ENCODE assay signal across 15 cellular contexts in the genomic region with DNA sequence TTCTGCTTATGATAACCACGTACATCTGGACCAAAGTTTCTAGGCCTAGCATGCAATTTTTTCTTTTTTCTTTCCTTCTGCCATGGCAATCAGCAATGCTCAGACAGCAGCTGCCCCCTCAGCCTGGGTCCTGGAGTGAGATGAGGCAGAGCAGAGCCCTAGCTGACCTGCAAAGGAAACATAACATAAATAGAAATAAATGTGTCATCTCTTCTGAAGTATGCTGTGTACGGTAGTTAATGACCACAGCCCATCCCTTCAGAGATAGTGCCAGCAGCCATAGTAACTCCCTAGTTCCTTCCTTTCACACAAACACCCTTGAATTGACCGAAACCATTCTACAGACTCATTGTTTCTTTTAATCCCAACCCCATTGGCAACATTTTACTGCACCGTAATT. TPM values are rescaled to one million over a fixed set of nuclear protein-coding genes. Genes with fewer than 3 reads are reported as not detected.
A peak's percentile ranks its signal among the peaks of the same experiment; 100 is the strongest.
DNase-seq lines count a peak whose midpoint lies in the region; ATAC-seq and TF ChIP-seq lines count a peak whose summit lies in the region.
"Had no signal": no experiment of that assay in that cellular context is flagged by ENCODE, and none has a peak within 500 bp of the region (broad histone marks: within the 10 kb centered on the region; RNA-seq: fewer than 3 reads in every experiment).

No MANE protein-coding gene starts in this region.

- dilution Hi-C loops in mammary epithelial cell (cut with HindIII; ENCODE audit: low sequenced_read_pairs): no loop called here

- H3K4me3 ChIP-seq in mammary epithelial cell (replicated peaks in 1 of 3; ENCODE audit: insufficient read depth in 1 of 3, low read depth in 2 of 3, low read length in 3 of 3): no peak overlapping the region
- H3K4me3 ChIP-seq: vagina had no signal

- H3K27me3 Mint-ChIP-seq in stimulated activated naive CD8-positive, alpha-beta T cell treated with anti-CD3 and anti-CD28 coated beads, Interleukin-15, Interleukin-2, amounts not matched to agents 100 ng/mL and 50 ng/mL, for 24 hours: no peaks in the 10 kb centered on the region
- peaks cover 3 to 15% (median 5%) of the 10 kb centered on the region in 3 donors for H3K27me3 Mint-ChIP-seq in immature natural killer cell (ENCODE audit: low read depth in 3 of 3)
- H3K27me3 Mint-ChIP-seq: activated CD8-positive, alpha-beta memory T cell treated with anti-CD3 and anti-CD28 coated beads, Interleukin-2, amount 10 ng/mL, durations not matched to agents 7 days and 5 days had no signal

- intact Hi-C loops in mammary epithelial cell (cut with micrococcal nuclease): no loop called here

- BruUV-seq in mammary epithelial cell (replicated peaks; lab: Mats Ljungman, UMichigan): no TSS peak

- in situ Hi-C loops in mammary epithelial cell (cut with MboI; ENCODE audit: low sequenced_read_pairs in 2 of 2): no loop called here

- peak overlapping the region; percentile 22 for H3K4me3 Mint-ChIP-seq in stimulated activated naive CD8-positive, alpha-beta T cell treated with anti-CD3 and anti-CD28 coated beads, Interleukin-15, Interleukin-2, amounts not matched to agents 100 ng/mL and 50 ng/mL, for 24 hours
- peak overlapping the region; percentile 72 to 84 (median 80) for H3K4me3 Mint-ChIP-seq in immature natural killer cell
- H3K4me3 Mint-ChIP-seq: activated CD8-positive, alpha-beta memory T cell treated with anti-CD3 and anti-CD28 coated beads, Interleukin-2, amount 10 ng/mL, durations not matched to agents 7 days and 5 days; nephron had no signal

- 69% methylated on average over 4 of the region's 4 CpGs for WGBS in mammary epithelial cell (ENCODE audit: low coverage, missing lambda C conversion rate)

- H3K27me3 ChIP-seq in mammary epithelial cell (ENCODE audit: insufficient read depth, low read length): no peaks in the 10 kb centered on the region
- H3K27me3 ChIP-seq: vagina had no signal

- H3K36me3 ChIP-seq in mammary epithelial cell (ENCODE audit: insufficient read depth, low read length): no peaks in the 10 kb centered on the region
- H3K36me3 ChIP-seq: vagina had no signal

- H3K36me3 Mint-ChIP-seq in stimulated activated naive CD8-positive, alpha-beta T cell treated with anti-CD3 and anti-CD28 coated beads, Interleukin-15, Interleukin-2, amounts not matched to agents 100 ng/mL and 50 ng/mL, for 24 hours (ENCODE audit: low read depth): no peaks in the 10 kb centered on the region
- H3K36me3 Mint-ChIP-seq in immature natural killer cell: no peaks in the 10 kb centered on the region
- H3K36me3 Mint-ChIP-seq: activated CD8-positive, alpha-beta memory T cell treated with anti-CD3 and anti-CD28 coated beads, Interleukin-2, amount 10 ng/mL, durations not matched to agents 7 days and 5 days had no signal

- CTCF ChIA-PET in mammary epithelial cell (lab: Charles Lee; ENCODE audit: low non-redundant PET): no interaction called here

- H2AFZ ChIP-seq in mammary epithelial cell (ENCODE audit: low read depth, low read length): no peak overlapping the region

- no peak for ATAC-seq in stimulated activated naive CD8-positive, alpha-beta T cell treated with anti-CD3 and anti-CD28 coated beads, Interleukin-15, Interleukin-2, amounts not matched to agents 100 U/mL and 50 U/mL, for 24 hours
- no peak for ATAC-seq in GM21367 (IDR thresholded peaks at IDR 0.05; ENCODE audit: unreplicated experiment)
- ATAC-seq: activated CD8-positive, alpha-beta memory T cell treated with anti-CD3 and anti-CD28 coated beads, Interleukin-2, amount 10 ng/mL, durations not matched to agents 7 days and 5 days had no signal

- H3K27ac ChIP-seq in mammary epithelial cell (ENCODE audit: insufficient read depth, low read depth, low read length): no peak overlapping the region
- H3K27ac ChIP-seq: vagina had no signal

- no peaks in the 10 kb centered on the region for H3K9me3 ChIP-seq in mammary epithelial cell (replicated peaks; ENCODE audit: insufficient read depth, low read length)
- H3K9me3 ChIP-seq: vagina had no signal

- no peak overlapping the region for H3K9ac ChIP-seq in mammary epithelial cell (ENCODE audit: insufficient read depth, low read length)

- H3K4me1 Mint-ChIP-seq in stimulated activated naive CD8-positive, alpha-beta T cell treated with anti-CD3 and anti-CD28 coated beads, Interleukin-15, Interleukin-2, amounts not matched to agents 100 ng/mL and 50 ng/mL, for 24 hours (ENCODE audit: low read depth): peaks cover 71% of the 10 kb centered on the region
- peaks cover 84 to 88% of the 10 kb centered on the region in 2 donors for H3K4me1 Mint-ChIP-seq in immature natural killer cell

- H3K27ac Mint-ChIP-seq in stimulated activated naive CD8-positive, alpha-beta T cell treated with anti-CD3 and anti-CD28 coated beads, Interleukin-15, Interleukin-2, amounts not matched to agents 100 ng/mL and 50 ng/mL, for 24 hours: peak overlapping the region; percentile 86
- H3K27ac Mint-ChIP-seq in immature natural killer cell: peak overlapping the region; percentile 94 to 100 (median 97)
- H3K27ac Mint-ChIP-seq: activated CD8-positive, alpha-beta memory T cell treated with anti-CD3 and anti-CD28 coated beads, Interleukin-2, amount 10 ng/mL, durations not matched to agents 7 days and 5 days had no signal

- no peaks in the 10 kb centered on the region for H3K4me1 ChIP-seq in mammary epithelial cell (ENCODE audit: insufficient read depth, low read length)
- H3K4me1 ChIP-seq: vagina had no signal

- H4K20me1 ChIP-seq in mammary epithelial cell (ENCODE audit: insufficient read depth, low read length): no peaks in the 10 kb centered on the region

- no peaks in the 10 kb centered on the region for H3K79me2 ChIP-seq in mammary epithelial cell (ENCODE audit: insufficient read depth, low read length)

- no peak overlapping the region for H3K4me2 ChIP-seq in mammary epithelial cell (ENCODE audit: insufficient read depth, low read depth, low read length)

- TF ChIP-seq CTCF in mammary epithelial cell (conservative IDR thresholded peaks at IDR 0.05 in 1 of 2, IDR thresholded peaks at IDR 0.05 in 1 of 2; ENCODE audit: extremely low read depth in 1 of 2, insufficient read depth in 1 of 2, low read depth in 1 of 2, low read length in 2 of 2): no peak

- DNase-seq in stimulated activated naive CD8-positive, alpha-beta T cell treated with anti-CD3 and anti-CD28 coated beads, Interleukin-15, Interleukin-2, amounts not matched to agents 100 U/mL and 50 U/mL, for 24 hours: no peak
- peak; percentile 7 for DNase-seq in NCI-H69 (lab: John Stamatoyannopoulos, UW)
- peak; percentile 62 to 75 (median 72) for DNase-seq in immature natural killer cell
- no peak for DNase-seq in mammary epithelial cell
- DNase-seq in CD1c-positive myeloid dendritic cell (ENCODE audit: extremely low spot score): no peak
- no peak for DNase-seq in hippocampal formation (lab: John Stamatoyannopoulos, UW)
- DNase-seq: activated CD8-positive, alpha-beta memory T cell treated with anti-CD3 and anti-CD28 coated beads, Interleukin-2, amount 10 ng/mL, durations not matched to agents 7 days and 5 days; amniotic stem cell; cortex of kidney; kidney; NCI-H1694 treated with DMSO at 0.1 percent for 48 hours had no signal

- H3K9me3 Mint-ChIP-seq in stimulated activated naive CD8-positive, alpha-beta T cell treated with anti-CD3 and anti-CD28 coated beads, Interleukin-15, Interleukin-2, amounts not matched to agents 100 ng/mL and 50 ng/mL, for 24 hours: no peaks in the 10 kb centered on the region
- H3K9me3 Mint-ChIP-seq in immature natural killer cell: no peaks in the 10 kb centered on the region
- H3K9me3 Mint-ChIP-seq: nephron had no signal

RNA-seq across cellular contexts. Expression of a gene that starts 8.4 kb away (rescaled TPM):
- polyA plus RNA-seq in immature natural killer cell: 100 to 1,000 TPM; 291 to 313 (median 291) TPM
- total RNA-seq in mammary epithelial cell: 10 to 100 TPM; 65.0 to 68.5 TPM
- polyA plus RNA-seq in mammary epithelial cell: 34.4 TPM
- polyA minus RNA-seq in mammary epithelial cell: 34.3 TPM

Comparison
In these comparisons a context has a peak if more than half of its experiments do, and no peak if none do; other contexts are left out.
1. DNase-seq: peak in NCI-H69 (single experiment) and immature natural killer cell (3 of 3); none in stimulated activated naive CD8-positive, alpha-beta T cell treated with anti-CD3 and anti-CD28 coated beads, Interleukin-15, Interleukin-2, amounts not matched to agents 100 U/mL and 50 U/mL, for 24 hours (single experiment), mammary epithelial cell (single experiment), CD1c-positive myeloid dendritic cell (single experiment) and hippocampal formation (0 of 2).